ENCODE assay signal across 14 cellular contexts in genomic region chr3:71348831-71349230, GRCh38.
DNase-seq lines count a peak whose midpoint lies in the region; ATAC-seq and TF ChIP-seq lines count a peak whose summit lies in the region.
"Had no signal": no experiment of that assay in that cellular context is flagged by ENCODE, and none has a peak within 500 bp of the region (broad histone marks: within the 10 kb centered on the region; RNA-seq: fewer than 3 reads in every experiment).

No MANE protein-coding gene starts in this region.

- no peak for TF ChIP-seq POLR2A in transverse colon (IDR thresholded peaks at IDR 0.05)

- peaks cover 0 to 1% (median 0%) of the 10 kb centered on the region in 7 donors for H3K9me3 Mint-ChIP-seq in CD4-positive, CD25-positive, alpha-beta regulatory T cell
- no peaks in the 10 kb centered on the region for H3K9me3 Mint-ChIP-seq in CD8-positive, alpha-beta T cell
- H3K9me3 Mint-ChIP-seq in activated naive CD8-positive, alpha-beta T cell treated with anti-CD3 and anti-CD28 coated beads for 36 hours: peaks cover 3% of the 10 kb centered on the region
- H3K9me3 Mint-ChIP-seq in stimulated activated memory B cell treated with anti-CD40 and anti-IgM and Interleukin-4, amounts not matched to agents 10 μg/mL and 1 μg/mL and 100 μg/mL, for 72 hours: no peaks in the 10 kb centered on the region

- ATAC-seq in CD4-positive, CD25-positive, alpha-beta regulatory T cell (ENCODE audit: low read depth in 2 of 2): no peak
- ATAC-seq in CD8-positive, alpha-beta T cell: no peak
- ATAC-seq in stimulated activated memory B cell treated with anti-CD40 and anti-IgM and Interleukin-4, amounts not matched to agents 10 μg/mL and 1 μg/mL and 100 μg/mL, for 72 hours: no peak
- ATAC-seq: GM12878, K562 had no signal

- peak overlapping the region in 1 of 4 donors; percentile 44 for H3K4me3 Mint-ChIP-seq in CD4-positive, CD25-positive, alpha-beta regulatory T cell
- no peak overlapping the region for H3K4me3 Mint-ChIP-seq in CD8-positive, alpha-beta T cell
- no peak overlapping the region for H3K4me3 Mint-ChIP-seq in activated naive CD8-positive, alpha-beta T cell treated with anti-CD3 and anti-CD28 coated beads for 36 hours
- H3K4me3 Mint-ChIP-seq in stimulated activated memory B cell treated with anti-CD40 and anti-IgM and Interleukin-4, amounts not matched to agents 10 μg/mL and 1 μg/mL and 100 μg/mL, for 72 hours: no peak overlapping the region

- peaks cover 3% of the 10 kb centered on the region for H3K4me1 ChIP-seq in CD4-positive, CD25-positive, alpha-beta regulatory T cell (ENCODE audit: control insufficient read depth, insufficient read depth, low read length, poor library complexity, severe bottlenecking)
- peaks cover 39% of the 10 kb centered on the region for H3K4me1 ChIP-seq in CD8-positive, alpha-beta T cell (ENCODE audit: insufficient read depth, low read length)
- peaks cover 0 to 3% (median 0%) of the 10 kb centered on the region in 4 donors for H3K4me1 ChIP-seq in transverse colon
- H3K4me1 ChIP-seq: BLaER1 had no signal

- no peak for TF ChIP-seq EP300 in transverse colon (IDR thresholded peaks at IDR 0.05; ENCODE audit: low read depth)

- no peak overlapping the region for H3K27ac ChIP-seq in CD4-positive, CD25-positive, alpha-beta regulatory T cell (ENCODE audit: insufficient read depth, low read length, poor library complexity, severe bottlenecking)
- H3K27ac ChIP-seq in CD8-positive, alpha-beta T cell (ENCODE audit: low read depth, low read length): no peak overlapping the region
- H3K27ac ChIP-seq in transverse colon: no peak overlapping the region
- H3K27ac ChIP-seq: BLaER1, GM23248 had no signal

- peaks cover 6% of the 10 kb centered on the region for H3K36me3 ChIP-seq in CD4-positive, CD25-positive, alpha-beta regulatory T cell (ENCODE audit: control insufficient read depth, insufficient read depth, low read length)
- H3K36me3 ChIP-seq in CD8-positive, alpha-beta T cell (ENCODE audit: insufficient read depth, low read length): no peaks in the 10 kb centered on the region
- no peaks in the 10 kb centered on the region for H3K36me3 ChIP-seq in transverse colon
- H3K36me3 ChIP-seq: BLaER1 had no signal

- CTCF ChIA-PET in CD8-positive, alpha-beta T cell (lab: Charles Lee): no interaction called here

- no peaks in the 10 kb centered on the region for H3K27me3 ChIP-seq in CD4-positive, CD25-positive, alpha-beta regulatory T cell (ENCODE audit: control insufficient read depth, insufficient read depth, low read length)
- no peaks in the 10 kb centered on the region for H3K27me3 ChIP-seq in CD8-positive, alpha-beta T cell (ENCODE audit: insufficient read depth, low read length)
- no peaks in the 10 kb centered on the region for H3K27me3 ChIP-seq in transverse colon
- H3K27me3 ChIP-seq: BLaER1 had no signal

- DNase-seq in CD4-positive, CD25-positive, alpha-beta regulatory T cell: no peak
- no peak for DNase-seq in CD8-positive, alpha-beta T cell
- DNase-seq in activated naive CD8-positive, alpha-beta T cell treated with anti-CD3 and anti-CD28 coated beads for 36 hours: no peak
- DNase-seq in transverse colon: no peak
- DNase-seq in NCI-H1436 treated with DMSO at 0.1 percent for 48 hours (lab: John Stamatoyannopoulos, UW): no peak
- DNase-seq in GM13976 (ENCODE audit: low spot score): no peak
- no peak for DNase-seq in NAMALWA (ENCODE audit: low spot score)
- DNase-seq: Caco-2, GM23248, H7 had no signal

- WGBS in transverse colon (ENCODE audit: low coverage in 1 of 2), 2 donors: 82 to 98% methylated on average over 2 of the region's 2 CpGs

- peak overlapping the region in 1 of 3 donors; percentile 59 for H3K27ac Mint-ChIP-seq in CD4-positive, CD25-positive, alpha-beta regulatory T cell
- H3K27ac Mint-ChIP-seq in CD8-positive, alpha-beta T cell: peak overlapping the region; percentile 79
- H3K27ac Mint-ChIP-seq in activated naive CD8-positive, alpha-beta T cell treated with anti-CD3 and anti-CD28 coated beads for 36 hours: peak overlapping the region; percentile 80
- H3K27ac Mint-ChIP-seq in stimulated activated memory B cell treated with anti-CD40 and anti-IgM and Interleukin-4, amounts not matched to agents 10 μg/mL and 1 μg/mL and 100 μg/mL, for 72 hours: peak overlapping the region; percentile 40

- in situ Hi-C loops in transverse colon (cut with MboI; ENCODE audit: low pct_ligation_motif_present in 1 of 4, low pct_unique_long_range_greater_than_20kb in 1 of 4, low sequenced_read_pairs in 3 of 4): no loop called here
- in situ Hi-C loops in GM13976 (cut with MboI; ENCODE audit: low sequenced_read_pairs, unreplicated experiment): no loop called here

- no peaks in the 10 kb centered on the region for H3K9me3 ChIP-seq in CD4-positive, CD25-positive, alpha-beta regulatory T cell (ENCODE audit: control insufficient read depth in 2 of 2, low read length in 2 of 2)
- H3K9me3 ChIP-seq in CD8-positive, alpha-beta T cell (ENCODE audit: low read length): no peaks in the 10 kb centered on the region
- no peaks in the 10 kb centered on the region for H3K9me3 ChIP-seq in transverse colon
- H3K9me3 ChIP-seq: BLaER1, Caco-2 had no signal

- POLR2A ChIA-PET in CD8-positive, alpha-beta T cell (lab: Charles Lee): no interaction called here

- intact Hi-C loops in CD8-positive, alpha-beta T cell (cut with DNase I, micrococcal nuclease): no loop called here
- intact Hi-C loops in transverse colon (cut with DNase I; ENCODE audit: low total_unique reads): no loop called here

- peaks cover 30% of the 10 kb centered on the region for H3K36me3 Mint-ChIP-seq in CD4-positive, CD25-positive, alpha-beta regulatory T cell
- peaks cover 29% of the 10 kb centered on the region for H3K36me3 Mint-ChIP-seq in CD8-positive, alpha-beta T cell
- H3K36me3 Mint-ChIP-seq in activated naive CD8-positive, alpha-beta T cell treated with anti-CD3 and anti-CD28 coated beads for 36 hours: peaks cover 35% of the 10 kb centered on the region
- H3K36me3 Mint-ChIP-seq in stimulated activated memory B cell treated with anti-CD40 and anti-IgM and Interleukin-4, amounts not matched to agents 10 μg/mL and 1 μg/mL and 100 μg/mL, for 72 hours: peaks cover 6% of the 10 kb centered on the region

- TF ChIP-seq CTCF in CD8-positive, alpha-beta T cell (IDR thresholded peaks at IDR 0.05): no peak
- TF ChIP-seq CTCF in transverse colon (IDR thresholded peaks at IDR 0.05) (no peak), GM13976 (IDR thresholded peaks at IDR 0.05; ENCODE audit: borderline replicate concordance, control extremely low read depth, extremely low read depth, insufficient read depth, missing control alignments) (no peak)

- no peaks in the 10 kb centered on the region for H3K27me3 Mint-ChIP-seq in CD4-positive, CD25-positive, alpha-beta regulatory T cell
- H3K27me3 Mint-ChIP-seq in CD8-positive, alpha-beta T cell (ENCODE audit: low read depth): no peaks in the 10 kb centered on the region
- H3K27me3 Mint-ChIP-seq in activated naive CD8-positive, alpha-beta T cell treated with anti-CD3 and anti-CD28 coated beads for 36 hours: no peaks in the 10 kb centered on the region
- H3K27me3 Mint-ChIP-seq in stimulated activated memory B cell treated with anti-CD40 and anti-IgM and Interleukin-4, amounts not matched to agents 10 μg/mL and 1 μg/mL and 100 μg/mL, for 72 hours: no peaks in the 10 kb centered on the region

- H3K4me1 Mint-ChIP-seq in CD4-positive, CD25-positive, alpha-beta regulatory T cell: peaks cover 32 to 74% (median 44%) of the 10 kb centered on the region in 4 donors
- peaks cover 65% of the 10 kb centered on the region for H3K4me1 Mint-ChIP-seq in CD8-positive, alpha-beta T cell (ENCODE audit: low read depth)
- H3K4me1 Mint-ChIP-seq in activated naive CD8-positive, alpha-beta T cell treated with anti-CD3 and anti-CD28 coated beads for 36 hours: peaks cover 66% of the 10 kb centered on the region
- H3K4me1 Mint-ChIP-seq in stimulated activated memory B cell treated with anti-CD40 and anti-IgM and Interleukin-4, amounts not matched to agents 10 μg/mL and 1 μg/mL and 100 μg/mL, for 72 hours: peaks cover 39% of the 10 kb centered on the region

- H3K4me3 ChIP-seq in CD4-positive, CD25-positive, alpha-beta regulatory T cell (ENCODE audit: low read depth, low read length): peak overlapping the region; percentile 33
- H3K4me3 ChIP-seq in CD8-positive, alpha-beta T cell (ENCODE audit: low read depth, low read length): no peak overlapping the region
- no peak overlapping the region for H3K4me3 ChIP-seq in transverse colon
- H3K4me3 ChIP-seq: BLaER1, GM12878, GM23248, K562 had no signal
